18 cellular contexts compared by ENCODE assay signal in the genomic region with DNA sequence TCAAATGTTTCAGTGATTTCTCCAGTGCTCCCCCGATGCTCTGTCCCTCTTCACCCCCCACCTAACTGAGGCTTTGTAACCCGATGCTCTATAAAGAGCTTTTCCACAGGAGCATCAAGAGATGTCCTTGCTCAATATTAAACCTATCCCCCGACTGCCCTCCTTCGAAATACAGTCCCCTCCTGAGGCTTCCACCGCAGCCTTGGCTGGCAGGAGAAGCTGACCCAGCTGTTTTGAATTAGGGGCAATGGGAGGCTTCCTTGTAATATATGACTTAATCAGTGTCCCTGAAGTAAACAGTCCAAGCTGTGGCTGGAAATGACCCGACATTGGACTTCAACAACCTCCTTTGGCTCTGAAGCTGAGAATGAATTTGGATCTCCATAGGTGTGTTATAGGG.
DNase-seq lines count a peak whose midpoint lies in the region; ATAC-seq and TF ChIP-seq lines count a peak whose summit lies in the region.
"Had no signal": no experiment of that assay in that cellular context is flagged by ENCODE, and none has a peak within 500 bp of the region (broad histone marks: within the 10 kb centered on the region; RNA-seq: fewer than 3 reads in every experiment).

No MANE protein-coding gene starts in this region.

- CTCF ChIA-PET in T-cell (lab: Charles Lee), result interaction anchor here in 1 of 2 donors (0.7 to 0.9 kb wide), 3 partner anchors 10 to 619 kb away, joined by 3 to 7 read pairs (median 4); no protein-coding TSS in a partner anchor

- H3K4me3 Mint-ChIP-seq in T-cell, result no peak overlapping the region
- H3K4me3 Mint-ChIP-seq: activated naive CD8-positive, alpha-beta T cell treated with anti-CD3 and anti-CD28 coated beads for 36 hours; CD8-positive, alpha-beta T cell; memory B cell had no signal

- H3K27ac ChIP-seq in SK-N-MC, result no peak overlapping the region; the same call in 1 of the 2 replicates
- H3K27ac ChIP-seq in heart left ventricle, result peak overlapping the region in 6 of 12 donors; percentile 2 to 74 (median 44)
- peak overlapping the region; percentile 42 for H3K27ac ChIP-seq in thymus (ENCODE audit: low read depth)
- H3K27ac ChIP-seq: thyroid gland had no signal

- TF ChIP-seq CTCF in heart left ventricle (IDR thresholded peaks at IDR 0.05), result no peak

- H3K27me3 Mint-ChIP-seq in T-cell, result peaks cover 38 to 43% of the 10 kb centered on the region in 2 donors

- H3K27me3 ChIP-seq in heart left ventricle (peaks cover 0 to 22% (median 4%) of the 10 kb centered on the region in 9 donors), thymus (ENCODE audit: control insufficient read depth, insufficient read depth) (no peaks in the 10 kb centered on the region)
- H3K27me3 ChIP-seq: gastrocnemius medialis, thyroid gland had no signal

- H3K4me1 ChIP-seq in heart left ventricle, result peaks cover 0 to 39% (median 0%) of the 10 kb centered on the region in 12 donors
- H3K4me1 ChIP-seq in thymus (ENCODE audit: control insufficient read depth, insufficient read depth, low read length), result no peaks in the 10 kb centered on the region

- 51 to 65% (median 58%) methylated on average over 6 of the region's 6 CpGs for WGBS in heart left ventricle, 4 donors
- 72% methylated on average over 6 of the region's 6 CpGs for WGBS in thymus

- DNase-seq in NCI-H510A treated with DMSO at 0.1 percent for 48 hours (lab: John Stamatoyannopoulos, UW), result peak; percentile 38
- DNase-seq in NCI-H510A (lab: John Stamatoyannopoulos, UW), result no peak
- no peak for DNase-seq in SK-N-MC (ENCODE audit: low read depth, low spot score)
- DNase-seq in heart left ventricle, result peak; percentile 25 to 66 (median 61)
- DNase-seq in T-cell, result no peak
- no peak for DNase-seq in NCI-H2227 treated with DMSO at 0.1 percent for 48 hours (lab: John Stamatoyannopoulos, UW)
- no peak for DNase-seq in activated CD4-positive, CD25-positive, alpha-beta regulatory T cell (lab: John Stamatoyannopoulos, UW)
- DNase-seq: activated CD4-positive, alpha-beta T cell treated with anti-CD3 and anti-CD28 coated beads for 4 hours; activated naive CD8-positive, alpha-beta T cell treated with anti-CD3 and anti-CD28 coated beads for 36 hours; CD8-positive, alpha-beta T cell; H7; SHP77; stimulated activated CD4-positive, alpha-beta T cell treated with anti-CD3 and anti-CD28 coated beads, Interleukin-4, amount 100 ng/mL, for 1 hour; T-helper 9 cell had no signal

- ATAC-seq in heart left ventricle, result peak in 3 of 4 donors; percentile 64 to 79 (median 64)
- ATAC-seq in T-cell (replicated peaks in 1 of 4), result no peak
- ATAC-seq: CD8-positive, alpha-beta T cell; gastrocnemius medialis had no signal

- no peaks in the 10 kb centered on the region for H3K9me3 Mint-ChIP-seq in T-cell
- H3K9me3 Mint-ChIP-seq: activated naive CD8-positive, alpha-beta T cell treated with anti-CD3 and anti-CD28 coated beads for 36 hours; CD8-positive, alpha-beta T cell; memory B cell had no signal

- no peaks in the 10 kb centered on the region for H3K36me3 Mint-ChIP-seq in T-cell
- H3K36me3 Mint-ChIP-seq: activated naive CD8-positive, alpha-beta T cell treated with anti-CD3 and anti-CD28 coated beads for 36 hours; CD8-positive, alpha-beta T cell; memory B cell had no signal

- no peaks in the 10 kb centered on the region for H3K4me1 Mint-ChIP-seq in T-cell

- no peak overlapping the region for H3K9ac ChIP-seq in SK-N-MC (ENCODE audit: insufficient read length)

- intact Hi-C loops in heart left ventricle (cut with DNase I), result no loop called here

- POLR2A ChIA-PET in T-cell (lab: Charles Lee), result no interaction called here

- H3K4me3 ChIP-seq in SK-N-MC, result peak overlapping the region; percentile 44
- H3K4me3 ChIP-seq in heart left ventricle, result no peak overlapping the region
- H3K4me3 ChIP-seq in thymus (ENCODE audit: low read length), result no peak overlapping the region
- H3K4me3 ChIP-seq: gastrocnemius medialis, thyroid gland had no signal

- TF ChIP-seq POLR2A in heart left ventricle (IDR thresholded peaks at IDR 0.05), result no peak

- no peak overlapping the region for H3K27ac Mint-ChIP-seq in T-cell
- H3K27ac Mint-ChIP-seq: activated naive CD8-positive, alpha-beta T cell treated with anti-CD3 and anti-CD28 coated beads for 36 hours; CD8-positive, alpha-beta T cell; memory B cell had no signal

- H3K9me3 ChIP-seq in SK-N-MC (ENCODE audit: low read depth, low read length), result no peaks in the 10 kb centered on the region
- no peaks in the 10 kb centered on the region for H3K9me3 ChIP-seq in heart left ventricle
- no peaks in the 10 kb centered on the region for H3K9me3 ChIP-seq in thymus (ENCODE audit: control insufficient read depth)
- H3K9me3 ChIP-seq: gastrocnemius medialis, thyroid gland had no signal

- H3K36me3 ChIP-seq in SK-N-MC (ENCODE audit: insufficient read depth, low read length) (no peaks in the 10 kb centered on the region), heart left ventricle (no peaks in the 10 kb centered on the region), thymus (ENCODE audit: control insufficient read depth, insufficient read depth) (no peaks in the 10 kb centered on the region)
- H3K36me3 ChIP-seq: gastrocnemius medialis, thyroid gland had no signal

Comparison
In these comparisons a context has a peak if more than half of its experiments do, and no peak if none do; other contexts are left out.
1. DNase-seq: peak in NCI-H510A treated with DMSO at 0.1 percent for 48 hours (single experiment) and heart left ventricle (5 of 5); none in NCI-H510A (single experiment), SK-N-MC (single experiment), T-cell (0 of 34), NCI-H2227 treated with DMSO at 0.1 percent for 48 hours (single experiment) and activated CD4-positive, CD25-positive, alpha-beta regulatory T cell (0 of 4).
2. ATAC-seq: peak in heart left ventricle (3 of 4); none in T-cell (0 of 4).